ENCODE assay signal across 9 cellular contexts in the genomic region with DNA sequence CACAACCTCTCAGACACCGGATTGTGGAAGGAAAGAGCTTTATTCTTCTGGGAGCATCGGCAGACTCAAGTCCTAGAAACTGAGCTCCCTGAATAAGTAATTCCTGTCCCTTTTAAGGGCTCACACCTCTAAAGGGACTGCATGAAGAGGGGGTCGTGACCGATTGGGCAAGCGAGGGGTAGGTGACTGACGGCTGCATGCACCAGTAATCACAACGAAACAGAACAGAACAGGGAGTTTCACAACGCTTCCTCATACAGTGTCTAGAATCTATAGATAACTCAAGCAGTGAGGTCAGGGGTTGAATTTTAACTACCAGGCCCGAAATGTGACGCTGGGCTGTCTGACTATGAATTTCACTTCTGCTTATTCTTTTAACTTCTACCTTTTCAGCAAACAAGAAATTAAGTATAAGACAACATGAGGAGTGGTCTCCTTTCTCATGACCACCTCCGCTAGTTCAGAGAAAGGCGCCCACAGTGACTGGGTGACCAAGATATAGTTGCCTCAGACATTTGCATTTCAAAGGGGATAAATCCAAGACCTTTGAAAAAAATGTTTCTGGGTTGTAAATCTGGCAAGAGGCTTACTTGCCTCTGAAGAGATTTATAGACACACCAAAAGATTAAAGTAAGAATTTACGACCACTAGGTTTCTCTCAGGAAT.
DNase-seq lines count a peak whose midpoint lies in the region; ATAC-seq and TF ChIP-seq lines count a peak whose summit lies in the region.
"Had no signal": no experiment of that assay in that cellular context is flagged by ENCODE, and none has a peak within 500 bp of the region (broad histone marks: within the 10 kb centered on the region; RNA-seq: fewer than 3 reads in every experiment).

No MANE protein-coding gene starts in this region.

- intact Hi-C loops in Calu3 (cut with micrococcal nuclease; ENCODE audit: unreplicated experiment) = no loop called here
- intact Hi-C loops in natural killer cell (cut with micrococcal nuclease) = no loop called here

- BruUV-seq in Calu3 (replicated peaks; lab: Mats Ljungman, UMichigan) = no TSS peak

- peaks cover 13% of the 10 kb centered on the region for H3K4me1 ChIP-seq in BLaER1
- H3K4me1 ChIP-seq: uterus had no signal

- H3K4me1 Mint-ChIP-seq in Calu3 (ENCODE audit: low read depth, unreplicated experiment) = no peaks in the 10 kb centered on the region
- no peaks in the 10 kb centered on the region for H3K4me1 Mint-ChIP-seq in natural killer cell

- peak overlapping the region; percentile 23 for H3K4me2 ChIP-seq in BLaER1

- no peak for TF ChIP-seq CTCF in Calu3 (IDR thresholded peaks at IDR 0.05; ENCODE audit: unreplicated experiment)
- no peak for TF ChIP-seq CTCF in natural killer cell (IDR thresholded peaks at IDR 0.05)

- CTCF ChIA-PET in Calu3 (lab: Charles Lee) = no interaction called here

- H3K27me3 Mint-ChIP-seq in Calu3 (ENCODE audit: unreplicated experiment) = no peaks in the 10 kb centered on the region
- H3K27me3 Mint-ChIP-seq in natural killer cell (ENCODE audit: low read depth in 2 of 2) = no peaks in the 10 kb centered on the region

- H3K9me3 ChIP-seq in BLaER1 = peaks cover 37% of the 10 kb centered on the region
- H3K9me3 ChIP-seq: uterus had no signal

- H3K9ac ChIP-seq in BLaER1 = no peak overlapping the region

- peaks cover 11% of the 10 kb centered on the region for H3K9me3 Mint-ChIP-seq in Calu3 (ENCODE audit: low read depth, unreplicated experiment)
- peaks cover 8 to 13% of the 10 kb centered on the region in 2 donors for H3K9me3 Mint-ChIP-seq in natural killer cell

- H3K36me3 ChIP-seq in BLaER1 = no peaks in the 10 kb centered on the region
- H3K36me3 ChIP-seq: uterus had no signal

- H4K20me1 ChIP-seq in BLaER1 = no peaks in the 10 kb centered on the region

- peak; percentile 89 for DNase-seq in SKM-1 treated with dmso at 0.1 percent for 144 hours (lab: John Stamatoyannopoulos, UW; ENCODE audit: unreplicated experiment)
- DNase-seq in Calu3 = no peak
- no peak for DNase-seq in stimulated activated naive CD4-positive, alpha-beta T cell (lab: John Stamatoyannopoulos, UW)
- no peak for DNase-seq in natural killer cell
- DNase-seq in NCI-H345 treated with DMSO at 0.1 percent for 48 hours (lab: John Stamatoyannopoulos, UW; ENCODE audit: unreplicated experiment) = no peak
- DNase-seq: uterus had no signal

- H3K4me3 ChIP-seq in BLaER1 = no peak overlapping the region
- H3K4me3 ChIP-seq: uterus had no signal

- H3K36me3 Mint-ChIP-seq in Calu3 (ENCODE audit: insufficient read depth, unreplicated experiment) (no peaks in the 10 kb centered on the region), natural killer cell (peaks cover 13% of the 10 kb centered on the region)

- no peak overlapping the region for H3K27ac Mint-ChIP-seq in Calu3 (ENCODE audit: unreplicated experiment)
- no peak overlapping the region for H3K27ac Mint-ChIP-seq in natural killer cell

- ATAC-seq in GM19395 (IDR thresholded peaks at IDR 0.05; ENCODE audit: unreplicated experiment) = peak; percentile 97
- peak; percentile 96 for ATAC-seq in HG03097 (IDR thresholded peaks at IDR 0.05; ENCODE audit: low FRiP score, unreplicated experiment)
- no peak for ATAC-seq in natural killer cell

- no peaks in the 10 kb centered on the region for H3K27me3 ChIP-seq in BLaER1
- H3K27me3 ChIP-seq: uterus had no signal

- peak overlapping the region; percentile 7 for H3K27ac ChIP-seq in BLaER1
- H3K27ac ChIP-seq: uterus had no signal

- H3K4me3 Mint-ChIP-seq in Calu3 (ENCODE audit: low read depth, unreplicated experiment) = no peak overlapping the region
- H3K4me3 Mint-ChIP-seq in natural killer cell = no peak overlapping the region

Comparison
In these comparisons a context has a peak if more than half of its experiments do, and no peak if none do; other contexts are left out.
1. ATAC-seq: peak in GM19395 (single experiment) and HG03097 (single experiment); none in natural killer cell (0 of 3).